ENCODE assay signal across 8 cellular contexts in the genomic region with DNA sequence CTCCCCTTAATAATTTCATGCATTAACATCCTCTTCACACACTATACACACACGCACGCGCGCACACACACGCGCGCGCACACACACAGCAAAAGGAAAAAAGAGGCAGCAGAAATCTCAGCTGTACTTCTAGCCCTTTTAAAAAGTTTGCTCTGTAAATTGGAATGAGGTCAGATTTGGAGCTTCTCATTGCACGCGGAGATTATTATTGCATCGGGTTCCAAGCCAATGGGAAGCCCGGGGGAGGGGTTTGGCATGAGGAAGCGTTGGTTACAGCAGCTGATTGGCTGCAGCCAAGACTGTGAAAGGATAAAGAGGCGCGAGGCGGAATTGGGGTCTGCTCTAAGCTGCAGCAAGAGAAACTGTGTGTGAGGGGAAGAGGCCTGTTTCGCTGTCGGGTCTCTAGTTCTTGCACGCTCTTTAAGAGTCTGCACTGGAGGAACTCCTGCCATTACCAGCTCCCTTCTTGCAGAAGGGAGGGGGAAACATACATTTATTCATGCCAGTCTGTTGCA. TPM values are rescaled to one million over a fixed set of nuclear protein-coding genes. Genes with fewer than 3 reads are reported as not detected.
DNase-seq lines count a peak whose midpoint lies in the region; ATAC-seq, FAIRE-seq and TF ChIP-seq lines count a peak whose summit lies in the region.

A gene (plus strand): TSS at position 340 of the 515 bp plus-strand sequence. CDS start 784 bp downstream, outside the sequence.

- peaks cover 45% of the 10 kb centered on the region for H3K79me2 ChIP-seq in SK-N-SH (ENCODE audit: insufficient read depth)

- CTCF ChIA-PET in SK-N-SH (lab: Yijun Ruan, JAX) = interaction anchor here (0.5 to 7.3 kb wide), 9 partner anchors 71 to 1853 kb away, joined by 3 to 64 read pairs (median 5); no protein-coding TSS in a partner anchor

- FAIRE-seq in pancreas (lab: Jason Lieb, UNC) = peak; percentile 95

- H3K4me2 ChIP-seq in SK-N-SH = peak within 1 kb of the TSS; percentile 84

- H3K9me3 ChIP-seq in SK-N-SH = no peaks in the 10 kb centered on the region
- H3K9me3 ChIP-seq in ascending aorta = no peaks in the 10 kb centered on the region
- H3K9me3 ChIP-seq in pancreas = no peaks in the 10 kb centered on the region

- H3K27me3 ChIP-seq in SK-N-SH (ENCODE audit: insufficient read depth) (no peaks in the 10 kb centered on the region), ascending aorta (no peaks in the 10 kb centered on the region), pancreas (no peaks in the 10 kb centered on the region)

- WGBS in SK-N-SH (ENCODE audit: low lambda C conversion rate) = 2% methylated on average over 18 of the region's 19 CpGs
- WGBS in pancreas, 2 donors = 0% methylated on average over 19 of the region's 19 CpGs

- no peak for DNase-seq in activated CD4-positive, CD25-positive, alpha-beta regulatory T cell (lab: John Stamatoyannopoulos, UW)
- DNase-seq in NCI-H1105 (lab: John Stamatoyannopoulos, UW) = peak; percentile 100
- peak; percentile 93 for DNase-seq in SK-N-SH
- DNase-seq in ascending aorta (ENCODE audit: low spot score in 2 of 2) = peak; percentile 75 to 96
- peak; percentile 94 for DNase-seq in left cardiac atrium
- peak; percentile 87 to 97 (median 92) for DNase-seq in pancreas

- peak within 1 kb of the TSS; percentile 72 for H2AFZ ChIP-seq in SK-N-SH (ENCODE audit: low read depth)

- H3K36me3 ChIP-seq in SK-N-SH (replicated peaks in 1 of 2; ENCODE audit: control insufficient read depth in 1 of 2, insufficient read depth in 2 of 2, low read length in 1 of 2) = peaks cover 14 to 16% of the 10 kb centered on the region in 2 experiments
- H3K36me3 ChIP-seq in ascending aorta = no peaks in the 10 kb centered on the region
- no peaks in the 10 kb centered on the region for H3K36me3 ChIP-seq in pancreas

- peak within 1 kb of the TSS; percentile 89 for H3K9ac ChIP-seq in SK-N-SH

- H3K9me2 ChIP-seq in SK-N-SH = no peaks in the 10 kb centered on the region

- POLR2A ChIA-PET in SK-N-SH (lab: Yijun Ruan, JAX) = interaction anchor here (0.5 to 10.5 kb wide), 37 partner anchors 72 to 1853 kb away, joined by 3 to 173 read pairs (median 4); no protein-coding TSS in a partner anchor

- ATAC-seq in activated CD4-positive, CD25-positive, alpha-beta regulatory T cell treated with anti-CD3 and anti-CD28 coated beads, Interleukin-2, amount 50 U/mL, for 24 hours = peak; percentile 53 to 65
- ATAC-seq in HG02798 (IDR thresholded peaks at IDR 0.05; ENCODE audit: poor library complexity, unreplicated experiment) (peak; percentile 75), left cardiac atrium (peak; percentile 77 to 79), pancreas (peak; percentile 69 to 79 (median 74))

- peak; percentile 34; the same call in 1 of the 2 replicates for TF ChIP-seq RAD21 in SK-N-SH (IDR thresholded peaks at IDR 0.05; ENCODE audit: low read length)

- peak within 1 kb of the TSS; percentile 88 to 98 for H3K27ac ChIP-seq in SK-N-SH (ENCODE audit: low read depth in 2 of 2, low read length in 1 of 2)
- H3K27ac ChIP-seq in ascending aorta = peak within 1 kb of the TSS; percentile 91 to 97
- peak within 1 kb of the TSS; percentile 77 to 95 (median 89) for H3K27ac ChIP-seq in pancreas

- peak within 1 kb of the TSS; percentile 81 to 95 for H3K4me3 ChIP-seq in SK-N-SH (ENCODE audit: low read depth in 2 of 2, low read length in 1 of 2)
- peak within 1 kb of the TSS; percentile 78 for H3K4me3 ChIP-seq in ascending aorta
- H3K4me3 ChIP-seq in pancreas = peak within 1 kb of the TSS; percentile 62 to 74 (median 70)

- TF ChIP-seq EP300 in SK-N-SH (IDR thresholded peaks at IDR 0.05; ENCODE audit: borderline replicate concordance in 1 of 2, low read depth in 1 of 2, low read length in 1 of 2) = peak; percentile 36 to 70; a peak in 3 of 4 replicates

- no peak for TF ChIP-seq CTCF in SK-N-SH (IDR thresholded peaks at IDR 0.05)
- no peak for TF ChIP-seq CTCF in ascending aorta (IDR thresholded peaks at IDR 0.05)
- no peak for TF ChIP-seq CTCF in pancreas (IDR thresholded peaks at IDR 0.05)

- H3F3A ChIP-seq in SK-N-SH (replicated peaks; ENCODE audit: insufficient read depth) = peaks cover 28% of the 10 kb centered on the region

- H3K4me1 ChIP-seq in SK-N-SH (ENCODE audit: control insufficient read depth in 1 of 2, insufficient read depth in 2 of 2, low read depth in 1 of 2, low read length in 1 of 2) (peaks cover 6 to 8% of the 10 kb centered on the region in 2 experiments; a peak in 3 of 4 replicates), ascending aorta (peaks cover 0 to 4% of the 10 kb centered on the region in 2 donors), pancreas (peaks cover 0 to 4% (median 3%) of the 10 kb centered on the region in 3 donors)

- peaks cover 9% of the 10 kb centered on the region; the same call in 1 of the 2 replicates for H4K20me1 ChIP-seq in SK-N-SH (ENCODE audit: insufficient read depth)

- intact Hi-C loops in ascending aorta (cut with DNase I) (loop anchor here (5.0 to 10.0 kb wide), 5 partner anchors 351 to 1301 kb away; a partner anchor contains a TSS), left cardiac atrium (cut with DNase I) (loop anchor here (5.0 to 10.0 kb wide), 6 partner anchors 341 to 1851 kb away; no protein-coding TSS in a partner anchor), pancreas (cut with DNase I) (loop anchor here in 1 of 3 donors (5.0 kb wide), 1 partner anchor 1026 kb away; no protein-coding TSS in a partner anchor)

TF ChIP-seq in SK-N-SH, 30 proteins besides CTCF, POLR2A, EP300 and RAD21 (continues in another document):
- TF ChIP-seq JUND (IDR thresholded peaks at IDR 0.05) (no peak), TAF1 (IDR thresholded peaks at IDR 0.05; ENCODE audit: borderline replicate concordance, low read depth, low read length) (peak; percentile 98), CHD2 (IDR thresholded peaks at IDR 0.05; ENCODE audit: low read length, partially characterized antibody) (peak; percentile 57), RXRA (IDR thresholded peaks at IDR 0.05; ENCODE audit: borderline replicate concordance, low read depth) (no peak), RCOR1 (IDR thresholded peaks at IDR 0.05; ENCODE audit: low read length) (peak; percentile 77), FOSL2 (IDR thresholded peaks at IDR 0.05; ENCODE audit: borderline replicate concordance, low read depth) (no peak), TCF12 (IDR thresholded peaks at IDR 0.05) (peak; percentile 19; the same call in 1 of the 2 replicates), NRF1 (IDR thresholded peaks at IDR 0.05; ENCODE audit: low read depth, low read length) (peak; percentile 56), SIN3A (IDR thresholded peaks at IDR 0.05; ENCODE audit: borderline replicate concordance, low read depth, low read length) (peak; percentile 40; the same call in 1 of the 2 replicates), FOXM1 (IDR thresholded peaks at IDR 0.05; ENCODE audit: low read depth) (0 out of 2 replicates have a peak, but pooled peaks have one; percentile 10), SMC3 (IDR thresholded peaks at IDR 0.05; ENCODE audit: low read depth, low read length) (peak; percentile 35), MXI1 (IDR thresholded peaks at IDR 0.05; ENCODE audit: low read depth, low read length) (peak; percentile 75)
- TF ChIP-seq, protein P1, sequence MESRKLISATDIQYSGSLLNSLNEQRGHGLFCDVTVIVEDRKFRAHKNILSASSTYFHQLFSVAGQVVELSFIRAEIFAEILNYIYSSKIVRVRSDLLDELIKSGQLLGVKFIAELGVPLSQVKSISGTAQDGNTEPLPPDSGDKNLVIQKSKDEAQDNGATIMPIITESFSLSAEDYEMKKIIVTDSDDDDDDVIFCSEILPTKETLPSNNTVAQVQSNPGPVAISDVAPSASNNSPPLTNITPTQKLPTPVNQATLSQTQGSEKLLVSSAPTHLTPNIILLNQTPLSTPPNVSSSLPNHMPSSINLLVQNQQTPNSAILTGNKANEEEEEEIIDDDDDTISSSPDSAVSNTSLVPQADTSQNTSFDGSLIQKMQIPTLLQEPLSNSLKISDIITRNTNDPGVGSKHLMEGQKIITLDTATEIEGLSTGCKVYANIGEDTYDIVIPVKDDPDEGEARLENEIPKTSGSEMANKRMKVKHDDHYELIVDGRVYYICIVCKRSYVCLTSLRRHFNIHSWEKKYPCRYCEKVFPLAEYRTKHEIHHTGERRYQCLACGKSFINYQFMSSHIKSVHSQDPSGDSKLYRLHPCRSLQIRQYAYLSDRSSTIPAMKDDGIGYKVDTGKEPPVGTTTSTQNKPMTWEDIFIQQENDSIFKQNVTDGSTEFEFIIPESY (IDR thresholded peaks at IDR 0.05; ENCODE audit: borderline replicate concordance, low read depth) = no peak
- TF ChIP-seq, protein P2, sequence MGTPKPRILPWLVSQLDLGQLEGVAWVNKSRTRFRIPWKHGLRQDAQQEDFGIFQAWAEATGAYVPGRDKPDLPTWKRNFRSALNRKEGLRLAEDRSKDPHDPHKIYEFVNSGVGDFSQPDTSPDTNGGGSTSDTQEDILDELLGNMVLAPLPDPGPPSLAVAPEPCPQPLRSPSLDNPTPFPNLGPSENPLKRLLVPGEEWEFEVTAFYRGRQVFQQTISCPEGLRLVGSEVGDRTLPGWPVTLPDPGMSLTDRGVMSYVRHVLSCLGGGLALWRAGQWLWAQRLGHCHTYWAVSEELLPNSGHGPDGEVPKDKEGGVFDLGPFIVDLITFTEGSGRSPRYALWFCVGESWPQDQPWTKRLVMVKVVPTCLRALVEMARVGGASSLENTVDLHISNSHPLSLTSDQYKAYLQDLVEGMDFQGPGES (IDR thresholded peaks at IDR 0.05; ENCODE audit: low read depth, low read length) = peak; percentile 72
- TF ChIP-seq, protein P3, sequence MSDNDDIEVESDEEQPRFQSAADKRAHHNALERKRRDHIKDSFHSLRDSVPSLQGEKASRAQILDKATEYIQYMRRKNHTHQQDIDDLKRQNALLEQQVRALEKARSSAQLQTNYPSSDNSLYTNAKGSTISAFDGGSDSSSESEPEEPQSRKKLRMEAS (IDR thresholded peaks at IDR 0.05; ENCODE audit: low read depth) = peak; percentile 63; the same call in 1 of the 2 replicates
- TF ChIP-seq, protein P4, sequence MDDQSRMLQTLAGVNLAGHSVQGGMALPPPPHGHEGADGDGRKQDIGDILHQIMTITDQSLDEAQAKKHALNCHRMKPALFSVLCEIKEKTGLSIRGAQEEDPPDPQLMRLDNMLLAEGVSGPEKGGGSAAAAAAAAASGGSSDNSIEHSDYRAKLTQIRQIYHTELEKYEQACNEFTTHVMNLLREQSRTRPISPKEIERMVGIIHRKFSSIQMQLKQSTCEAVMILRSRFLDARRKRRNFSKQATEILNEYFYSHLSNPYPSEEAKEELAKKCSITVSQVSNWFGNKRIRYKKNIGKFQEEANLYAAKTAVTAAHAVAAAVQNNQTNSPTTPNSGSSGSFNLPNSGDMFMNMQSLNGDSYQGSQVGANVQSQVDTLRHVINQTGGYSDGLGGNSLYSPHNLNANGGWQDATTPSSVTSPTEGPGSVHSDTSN (IDR thresholded peaks at IDR 0.05) = peak; percentile 35; the same call in 1 of the 2 replicates

RNA-seq across cellular contexts. Expression of the gene that starts here (rescaled TPM):
- polyA plus RNA-seq in SK-N-SH (2012; rRNA removed) (5.5 and 5.8 TPM in 2 replicates), pancreas (1 to 10 TPM; 4.7 to 8.7 TPM)
- polyA plus RNA-seq in SK-N-SH (2012; cell fraction: cytosol; rRNA removed) = 7.8 and 7.9 TPM in 2 replicates
- 6.8 and 7.5 TPM in 2 replicates for polyA plus RNA-seq in SK-N-SH (2012; cell fraction: nucleus; rRNA removed)
- total RNA-seq in ascending aorta (10.4 TPM), left cardiac atrium (1 to 10 TPM; 5.7 to 7.7 TPM), pancreas (10 to 100 TPM in 5 of 6 donors, 1 to 10 TPM in 1; 9.7 to 61.9 (median 13.3) TPM)

Comparison
In these comparisons a context has a peak if more than half of its experiments do, and no peak if none do; other contexts are left out.
1. DNase-seq: peak in NCI-H1105 (single experiment), SK-N-SH (single experiment), ascending aorta (2 of 2), left cardiac atrium (single experiment) and pancreas (6 of 6); none in activated CD4-positive, CD25-positive, alpha-beta regulatory T cell (0 of 4).
2. Peak in every context shown above with its lines, with median percentiles within 50 percentile points of each other: ATAC-seq, H3K27ac ChIP-seq and H3K4me3 ChIP-seq.